ENCODE assay signal across 26 cellular contexts in genomic region chr2:235536711-235537110, GRCh38. TPM values are rescaled to one million over a fixed set of nuclear protein-coding genes. Genes with fewer than 3 reads are reported as not detected.
A peak's percentile ranks its signal among the peaks of the same experiment; 100 is the strongest.
DNase-seq lines count a peak whose midpoint lies in the region; ATAC-seq, FAIRE-seq and TF ChIP-seq lines count a peak whose summit lies in the region.
"Had no signal": no experiment of that assay in that cellular context is flagged by ENCODE, and none has a peak within 500 bp of the region (broad histone marks: within the 10 kb centered on the region; RNA-seq: fewer than 3 reads in every experiment).

No MANE protein-coding gene starts in this region.

- H3K36me3 Mint-ChIP-seq in GM23338 (ENCODE audit: low read depth) = no peaks in the 10 kb centered on the region; the same call in 2 of the 3 replicates
- H3K36me3 Mint-ChIP-seq: CD4-positive, CD25-positive, alpha-beta regulatory T cell; IgD-negative memory B cell had no signal

- DNase-seq in GM23338 (ENCODE audit: low spot score) (no peak), bronchial epithelial cell (ENCODE audit: low read depth) (no peak), HepG2 (ENCODE audit: low spot score) (no peak), posterior vena cava (ENCODE audit: low spot score) (peak; percentile 49), COR-L47 (lab: John Stamatoyannopoulos, UW) (no peak), kidney (no peak)
- DNase-seq in stimulated activated naive CD8-positive, alpha-beta T cell treated with anti-CD3 and anti-CD28 coated beads, Interleukin-15, amount 100 ng/mL, for 72 hours = no peak
- DNase-seq: BE2C; CD4-positive, CD25-positive, alpha-beta regulatory T cell; DMS153; EL; HFFc6; Karpas-422; NCI-H1048; NCI-H1436; NCI-H2029; NCI-H345; NCI-H524 treated with DMSO at 0.1 percent for 48 hours had no signal

- no peaks in the 10 kb centered on the region for H3K9me3 ChIP-seq in HepG2 (ENCODE audit: low read length)
- no peaks in the 10 kb centered on the region for H3K9me3 ChIP-seq in kidney (ENCODE audit: control insufficient read depth in 1 of 2, low read length in 2 of 2)
- H3K9me3 ChIP-seq: BE2C, SJSA1 had no signal

- peak; percentile 96 for FAIRE-seq in bronchial epithelial cell (lab: Jason Lieb, UNC)
- FAIRE-seq in HepG2 (lab: Jason Lieb, UNC) = no peak
- no peak for FAIRE-seq in kidney (lab: Jason Lieb, UNC)
- FAIRE-seq: A204.1, GM12891, GM18507, H54, HTR-8/SVneo had no signal

- no peak for TF ChIP-seq POLR2A in HepG2 (IDR thresholded peaks at IDR 0.05; ENCODE audit: insufficient read depth in 1 of 2, low read depth in 2 of 2, low read length in 2 of 2)

- H3K27me3 Mint-ChIP-seq in GM23338 (ENCODE audit: insufficient read depth, low read depth, poor library complexity) = peaks cover 9% of the 10 kb centered on the region
- no peaks in the 10 kb centered on the region for H3K27me3 Mint-ChIP-seq in stimulated activated naive CD8-positive, alpha-beta T cell treated with anti-CD3 and anti-CD28 coated beads, Interleukin-15, amount 100 ng/mL, for 72 hours
- H3K27me3 Mint-ChIP-seq: CD4-positive, CD25-positive, alpha-beta regulatory T cell had no signal

- TF ChIP-seq CTCF in GM23338 (conservative IDR thresholded peaks at IDR 0.05; ENCODE audit: low read depth in 2 of 2) (no peak), bronchial epithelial cell (IDR thresholded peaks at IDR 0.05; ENCODE audit: insufficient read depth, low read length, severe bottlenecking) (no peak), HepG2 (CRISPR knock-in tag; IDR thresholded peaks at IDR 0.05) (no peak), kidney (IDR thresholded peaks at IDR 0.05; ENCODE audit: borderline replicate concordance, extremely low read depth, insufficient read depth) (no peak)

- TF ChIP-seq EP300 in HepG2 (IDR thresholded peaks at IDR 0.05; ENCODE audit: low read depth in 2 of 2, low read length in 2 of 2) = no peak
- no peak for TF ChIP-seq EP300 in HepG2 (CRISPR knock-in tag; IDR thresholded peaks at IDR 0.05; ENCODE audit: borderline replicate concordance)

- intact Hi-C loops in HepG2 (cut with micrococcal nuclease; ENCODE audit: unreplicated experiment) = no loop called here
- intact Hi-C loops in posterior vena cava (cut with DNase I) = no loop called here
- intact Hi-C loops in kidney (cut with DNase I) = no loop called here

- H3K9me2 ChIP-seq in GM23338 (ENCODE audit: insufficient read depth) = no peaks in the 10 kb centered on the region

- H3K36me3 ChIP-seq in GM23338 (ENCODE audit: insufficient read depth) (no peaks in the 10 kb centered on the region), bronchial epithelial cell (ENCODE audit: control insufficient read depth, insufficient read depth, low read length) (no peaks in the 10 kb centered on the region), HepG2 (replicated peaks in 1 of 2; ENCODE audit: control insufficient read depth in 1 of 2, insufficient read depth in 2 of 2, low read length in 2 of 2) (no peaks in the 10 kb centered on the region), kidney (ENCODE audit: control insufficient read depth in 1 of 2, insufficient read depth in 2 of 2, low read length in 2 of 2) (no peaks in the 10 kb centered on the region)
- H3K36me3 ChIP-seq: BE2C, SJSA1 had no signal

- no peaks in the 10 kb centered on the region for H3K27me3 ChIP-seq in GM23338 (ENCODE audit: insufficient read depth)
- no peaks in the 10 kb centered on the region for H3K27me3 ChIP-seq in bronchial epithelial cell (ENCODE audit: control insufficient read depth, insufficient read depth, low read length)
- no peaks in the 10 kb centered on the region for H3K27me3 ChIP-seq in HepG2 (ENCODE audit: control insufficient read depth in 1 of 2, insufficient read depth in 2 of 2, low read length in 2 of 2)
- H3K27me3 ChIP-seq: BE2C, SJSA1 had no signal

- peaks cover 58% of the 10 kb centered on the region for H3K4me1 Mint-ChIP-seq in GM23338
- H3K4me1 Mint-ChIP-seq in stimulated activated naive CD8-positive, alpha-beta T cell treated with anti-CD3 and anti-CD28 coated beads, Interleukin-15, amount 100 ng/mL, for 72 hours = no peaks in the 10 kb centered on the region
- H3K4me1 Mint-ChIP-seq: CD4-positive, CD25-positive, alpha-beta regulatory T cell; IgD-negative memory B cell had no signal

- H4K20me1 ChIP-seq in GM23338 (replicated peaks; ENCODE audit: insufficient read depth) = peaks cover 17% of the 10 kb centered on the region
- peaks cover 6% of the 10 kb centered on the region; the same call in 1 of the 2 replicates for H4K20me1 ChIP-seq in HepG2 (ENCODE audit: insufficient read depth, low read length)

- no peak overlapping the region; the same call in 2 of the 3 replicates for H3K4me3 Mint-ChIP-seq in GM23338
- H3K4me3 Mint-ChIP-seq in stimulated activated naive CD8-positive, alpha-beta T cell treated with anti-CD3 and anti-CD28 coated beads, Interleukin-15, amount 100 ng/mL, for 72 hours = no peak overlapping the region
- H3K4me3 Mint-ChIP-seq: CD4-positive, CD25-positive, alpha-beta regulatory T cell; HFFc6; IgD-negative memory B cell had no signal

- H3K79me2 ChIP-seq in GM23338 (replicated peaks; ENCODE audit: insufficient read depth) (peaks cover 93% of the 10 kb centered on the region), HepG2 (ENCODE audit: insufficient read depth, low read length) (peaks cover 64% of the 10 kb centered on the region)

- WGBS in HepG2 (ENCODE audit: low lambda C conversion rate) = 93% methylated on average over 11 of the region's 11 CpGs

- no peaks in the 10 kb centered on the region; the same call in 2 of the 3 replicates for H3K9me3 Mint-ChIP-seq in GM23338
- no peaks in the 10 kb centered on the region for H3K9me3 Mint-ChIP-seq in stimulated activated naive CD8-positive, alpha-beta T cell treated with anti-CD3 and anti-CD28 coated beads, Interleukin-15, amount 100 ng/mL, for 72 hours
- H3K9me3 Mint-ChIP-seq: HFFc6 had no signal

- H3K27ac ChIP-seq in GM23338 (ENCODE audit: low read depth) (no peak overlapping the region), HepG2 (ENCODE audit: extremely low read length, insufficient read depth, low read length) (no peak overlapping the region), kidney (ENCODE audit: low read depth in 2 of 2, low read length in 2 of 2) (no peak overlapping the region)
- H3K27ac ChIP-seq: SJSA1 had no signal

- no peak overlapping the region for H3K4me2 ChIP-seq in GM23338
- H3K4me2 ChIP-seq in HepG2 (ENCODE audit: low read depth, low read length) = no peak overlapping the region

- peak overlapping the region; percentile 19; the same call in 1 of the 2 replicates for H3K27ac Mint-ChIP-seq in GM23338
- no peak overlapping the region for H3K27ac Mint-ChIP-seq in stimulated activated naive CD8-positive, alpha-beta T cell treated with anti-CD3 and anti-CD28 coated beads, Interleukin-15, amount 100 ng/mL, for 72 hours
- H3K27ac Mint-ChIP-seq: CD4-positive, CD25-positive, alpha-beta regulatory T cell; HFFc6; IgD-negative memory B cell had no signal

- H3F3A ChIP-seq in GM23338 (replicated peaks; ENCODE audit: low read depth) = no peaks in the 10 kb centered on the region

- H2AFZ ChIP-seq in GM23338 = no peak overlapping the region
- H2AFZ ChIP-seq in HepG2 (ENCODE audit: low read length) = no peak overlapping the region

- POLR2A ChIA-PET in HepG2 (lab: Yijun Ruan, JAX) = no interaction called here

- CTCF ChIA-PET in HepG2 (lab: Yijun Ruan, JAX; ENCODE audit: low intra/inter-chr PET ratio, low total read pairs) = no interaction called here

- no TSS peak for BruUV-seq in HepG2 (replicated peaks; lab: Mats Ljungman, UMichigan)

- in situ Hi-C loops in HepG2 (cut with HindIII; ENCODE audit: extremely low pct_ligation_motif_present, low pct_unique_long_range_greater_than_20kb) = no loop called here

- ATAC-seq in GM23338 = no peak
- ATAC-seq in HepG2 = no peak
- ATAC-seq in stimulated activated naive CD8-positive, alpha-beta T cell treated with anti-CD3 and anti-CD28 coated beads, Interleukin-15, amount 100 ng/mL, for 72 hours = no peak
- ATAC-seq in GM21360 (IDR thresholded peaks at IDR 0.05; ENCODE audit: unreplicated experiment) = no peak

- no peak overlapping the region for H3K9ac ChIP-seq in HepG2 (ENCODE audit: insufficient read depth, low read depth, low read length)
- no peak overlapping the region for H3K9ac ChIP-seq in kidney (ENCODE audit: low read length in 2 of 2)

- H3K4me1 ChIP-seq in GM23338 (ENCODE audit: insufficient read depth) (peaks cover 7% of the 10 kb centered on the region; the same call in 1 of the 2 replicates), HepG2 (ENCODE audit: insufficient read depth, low read length) (peaks cover 64% of the 10 kb centered on the region), kidney (ENCODE audit: control insufficient read depth in 1 of 2, insufficient read depth in 1 of 2, low read depth in 1 of 2, low read length in 2 of 2) (peaks cover 10 to 20% of the 10 kb centered on the region in 2 donors)
- H3K4me1 ChIP-seq: SJSA1 had no signal

- no peak for TF ChIP-seq RAD21 in HepG2 (CRISPR knock-in tag; IDR thresholded peaks at IDR 0.05)

- no peak overlapping the region for H3K4me3 ChIP-seq in GM23338
- H3K4me3 ChIP-seq in bronchial epithelial cell (ENCODE audit: low read depth, low read length) = no peak overlapping the region
- H3K4me3 ChIP-seq in HepG2 (replicated peaks in 1 of 3; ENCODE audit: insufficient read depth in 1 of 3, low read depth in 2 of 3, low read length in 3 of 3) = no peak overlapping the region
- no peak overlapping the region for H3K4me3 ChIP-seq in kidney (ENCODE audit: low read length in 2 of 2)
- H3K4me3 ChIP-seq: SJSA1 had no signal

RNA-seq across cellular contexts. Expression of gene AGAP1, which starts 42.9 kb away (rescaled TPM):
- total RNA-seq in GM23338 (2014; rRNA removed; shearing (Covaris generic)) = 25.1 and 27.9 TPM in 2 replicates
- polyA plus RNA-seq in GM23338 (2016; fragmentation: Nextera tagmentation; extraction: Ambion mirVana) = 13.3 and 16.4 TPM in 2 replicates
- 17.9 and 22.4 TPM in 2 replicates for total RNA-seq in bronchial epithelial cell
- 21.2 and 21.3 TPM in 2 replicates for total RNA-seq in HepG2 (2016; rRNA removed; fragmentation: Illumina TruSeq; extraction: Trizol)
- 15.6 and 16.1 TPM in 2 replicates for total RNA-seq in HepG2 (2016; cell fraction: cytosol; rRNA removed; fragmentation: Illumina TruSeq; extraction: Trizol; ENCODE audit: low read depth)
- total RNA-seq in HepG2 (2016; cell fraction: insoluble cytoplasmic fraction; rRNA removed; fragmentation: Illumina TruSeq; extraction: Trizol) = 20.4 and 23.5 TPM in 2 replicates
- total RNA-seq in HepG2 (2016; cell fraction: membrane; rRNA removed; fragmentation: Illumina TruSeq; extraction: Trizol) = 27.1 and 28.5 TPM in 2 replicates
- 28.8 and 34.0 TPM in 2 replicates for total RNA-seq in HepG2 (2016; cell fraction: nucleus; rRNA removed; fragmentation: Illumina TruSeq; extraction: Trizol)
- 27.5 and 32.7 TPM in 2 replicates for polyA plus RNA-seq in HepG2 (2011; rRNA removed)
- polyA plus RNA-seq in HepG2 (2011; cell fraction: cytosol; rRNA removed) = 19.3 and 22.2 TPM in 2 replicates
- polyA plus RNA-seq in HepG2 (2011; cell fraction: nucleus; rRNA removed) = 33.7 and 43.0 TPM in 2 replicates
- 20.5 and 29.8 TPM in 2 replicates for polyA plus RNA-seq in HepG2 (2012)
- polyA plus RNA-seq in HepG2 (2016; cell fraction: cytosol; fragmentation: Illumina TruSeq; extraction: Trizol; ENCODE audit: low read depth) = 8.6 and 8.8 TPM in 2 replicates
- 21.8 and 25.4 TPM in 2 replicates for polyA plus RNA-seq in HepG2 (2016; cell fraction: insoluble cytoplasmic fraction; fragmentation: Illumina TruSeq; extraction: Trizol; ENCODE audit: low read depth)
- 26.9 and 28.8 TPM in 2 replicates for polyA plus RNA-seq in HepG2 (2016; cell fraction: membrane; fragmentation: Illumina TruSeq; extraction: Trizol; ENCODE audit: low read depth)
- polyA plus RNA-seq in HepG2 (2016; cell fraction: nucleus; fragmentation: Illumina TruSeq; extraction: Trizol; ENCODE audit: insufficient read depth, low read depth) = 22.6 and 25.2 TPM in 2 replicates
- 83.1 and 137 TPM in 2 replicates for polyA minus RNA-seq in HepG2 (2011; rRNA and poly(A)+ RNA removed; ENCODE audit: low replicate concordance)
- polyA minus RNA-seq in HepG2 (2011; cell fraction: cytosol; rRNA and poly(A)+ RNA removed) = 22.7 and 29.5 TPM in 2 replicates
- polyA minus RNA-seq in HepG2 (2011; cell fraction: nucleus; rRNA and poly(A)+ RNA removed) = 111 and 113 TPM in 2 replicates
- 10 to 100 TPM; 28.9 to 33.3 TPM for total RNA-seq in posterior vena cava
- 44.5 TPM for total RNA-seq in kidney
- 8.1 TPM for polyA plus RNA-seq in kidney (ENCODE audit: insufficient read depth, low read depth, low replicate concordance)
- polyA plus RNA-seq: CD4-positive, CD25-positive, alpha-beta regulatory T cell; IgD-negative memory B cell had no signal
